In genomic region chr1:55430206-55430605, GRCh38 we compare ENCODE assay signal across 1 cellular context.
A peak's percentile ranks its signal among the peaks of the same experiment; 100 is the strongest.
TF ChIP-seq lines count a peak whose summit lies in the region.

No MANE protein-coding gene starts in this region.

TF ChIP-seq in HepG2, 621 proteins besides CTCF, POLR2A, EP300 and RAD21:
- TF ChIP-seq NFKB2 (CRISPR knock-in tag; IDR thresholded peaks at IDR 0.05; ENCODE audit: borderline replicate concordance), result 0 out of 2 replicates have a peak, but pooled peaks have one; percentile 27
